24 cellular contexts compared by ENCODE assay signal in the genomic region with DNA sequence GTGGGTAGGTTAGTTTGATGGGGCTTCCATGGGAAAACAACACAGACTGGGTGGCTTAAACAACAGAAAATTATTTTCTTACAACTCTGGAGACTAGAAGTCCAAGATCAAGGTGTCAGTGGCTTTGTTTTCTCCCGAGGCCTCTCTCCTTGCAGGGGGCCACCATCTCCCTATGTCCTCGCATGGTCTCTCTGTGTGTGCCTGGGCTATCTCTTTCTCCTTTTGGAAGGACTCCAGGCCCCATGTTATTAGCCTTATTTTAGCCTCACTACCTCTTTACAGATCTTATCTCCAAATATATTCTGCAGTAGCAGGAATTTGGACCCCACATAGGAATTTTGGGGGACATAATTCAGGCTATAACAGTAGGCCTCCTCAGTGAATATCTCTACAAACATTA.
DNase-seq lines count a peak whose midpoint lies in the region; ATAC-seq and TF ChIP-seq lines count a peak whose summit lies in the region.
"Had no signal": no experiment of that assay in that cellular context is flagged by ENCODE, and none has a peak within 500 bp of the region (broad histone marks: within the 10 kb centered on the region; RNA-seq: fewer than 3 reads in every experiment).

No MANE protein-coding gene starts in this region.

- peak overlapping the region; percentile 7; the same call in 1 of the 2 replicates for H3K4me2 ChIP-seq in OCI-LY3 (ENCODE audit: low read length)
- H3K4me2 ChIP-seq in hepatocyte = no peak overlapping the region
- H3K4me2 ChIP-seq: A549; BLaER1 treated with 17β-estradiol and CSF1 and Interleukin-3, amounts not matched to agents 10 nM and 100 nM had no signal

- no peaks in the 10 kb centered on the region for H3K27me3 Mint-ChIP-seq in neural crest cell (ENCODE audit: low read depth)
- H3K27me3 Mint-ChIP-seq: CD4-positive, alpha-beta T cell had no signal

- H3K27ac Mint-ChIP-seq in neural crest cell (ENCODE audit: unreplicated experiment) = peak overlapping the region; percentile 54
- H3K27ac Mint-ChIP-seq: CD14-positive monocyte; CD4-positive, alpha-beta T cell; CD8-positive, alpha-beta memory T cell; HFFc6 had no signal

- H3K36me3 ChIP-seq in left ventricle myocardium inferior = no peaks in the 10 kb centered on the region
- H3K36me3 ChIP-seq in OCI-LY3 (replicated peaks; ENCODE audit: low read depth, low read length) = no peaks in the 10 kb centered on the region
- H3K36me3 ChIP-seq in hepatocyte (replicated peaks; ENCODE audit: insufficient read depth, low read depth) = no peaks in the 10 kb centered on the region
- H3K36me3 ChIP-seq: BE2C; BLaER1 treated with 17β-estradiol and CSF1 and Interleukin-3, amounts not matched to agents 10 nM and 100 nM; HAP-1 had no signal

- H3K27ac ChIP-seq in left ventricle myocardium inferior (replicated peaks) (no peak overlapping the region), OCI-LY3 (ENCODE audit: low read length) (no peak overlapping the region), hepatocyte (no peak overlapping the region)
- H3K27ac ChIP-seq: A549; BLaER1 treated with 17β-estradiol and CSF1 and Interleukin-3, amounts not matched to agents 10 nM and 100 nM; GM23248 had no signal

- H3K36me3 Mint-ChIP-seq in neural crest cell (ENCODE audit: low read depth) = no peaks in the 10 kb centered on the region
- H3K36me3 Mint-ChIP-seq: CD14-positive monocyte; CD8-positive, alpha-beta memory T cell had no signal

- H3K27me3 ChIP-seq in left ventricle myocardium inferior (ENCODE audit: low read depth) = no peaks in the 10 kb centered on the region
- no peaks in the 10 kb centered on the region for H3K27me3 ChIP-seq in OCI-LY3 (ENCODE audit: low read depth, low read length)
- H3K27me3 ChIP-seq in hepatocyte = no peaks in the 10 kb centered on the region
- H3K27me3 ChIP-seq: BE2C; BLaER1 treated with 17β-estradiol and CSF1 and Interleukin-3, amounts not matched to agents 10 nM and 100 nM had no signal

- no peaks in the 10 kb centered on the region for H3K9me2 ChIP-seq in hepatocyte (replicated peaks; ENCODE audit: insufficient read depth)

- H3K4me3 ChIP-seq in left ventricle myocardium inferior = no peak overlapping the region
- H3K4me3 ChIP-seq in OCI-LY3 (ENCODE audit: low read length) = no peak overlapping the region
- no peak overlapping the region for H3K4me3 ChIP-seq in hepatocyte
- H3K4me3 ChIP-seq: A549; BLaER1 treated with 17β-estradiol and CSF1 and Interleukin-3, amounts not matched to agents 10 nM and 100 nM; GM12878; GM23248; HAP-1 had no signal

- ATAC-seq in left ventricle myocardium superior (peak; percentile 44), HG02610 (IDR thresholded peaks at IDR 0.05; ENCODE audit: unreplicated experiment) (no peak)
- ATAC-seq: A549, GM12878 had no signal

- WGBS in hepatocyte (ENCODE audit: low lambda C conversion rate, missing lambda C conversion rate) = 94% methylated on average over 2 of the region's 2 CpGs

- no peak for TF ChIP-seq CTCF in left ventricle myocardium inferior (IDR thresholded peaks at IDR 0.05; ENCODE audit: borderline replicate concordance)
- TF ChIP-seq CTCF in OCI-LY3 (IDR thresholded peaks at IDR 0.05; ENCODE audit: low read depth, low read length) = no peak
- TF ChIP-seq CTCF in neural crest cell (conservative IDR thresholded peaks at IDR 0.05) = no peak
- no peak for TF ChIP-seq CTCF in hepatocyte (IDR thresholded peaks at IDR 0.05; ENCODE audit: poor library complexity)

- peaks cover 8% of the 10 kb centered on the region for H3K4me1 ChIP-seq in left ventricle myocardium inferior
- H3K4me1 ChIP-seq in OCI-LY3 (ENCODE audit: low read length) = peaks cover 14% of the 10 kb centered on the region
- H3K4me1 ChIP-seq in hepatocyte (ENCODE audit: insufficient read depth) = no peaks in the 10 kb centered on the region
- H3K4me1 ChIP-seq: A549; BLaER1 treated with 17β-estradiol and CSF1 and Interleukin-3, amounts not matched to agents 10 nM and 100 nM; HAP-1 had no signal

- no peaks in the 10 kb centered on the region for H3K9me3 Mint-ChIP-seq in neural crest cell

- H3K4me3 Mint-ChIP-seq in neural crest cell = no peak overlapping the region
- H3K4me3 Mint-ChIP-seq: CD14-positive monocyte; CD4-positive, alpha-beta T cell; CD8-positive, alpha-beta memory T cell; HFFc6 had no signal

- H2AFZ ChIP-seq in OCI-LY3 (ENCODE audit: low read depth, low read length) = peak overlapping the region; percentile 18; the same call in 1 of the 2 replicates
- no peak overlapping the region for H2AFZ ChIP-seq in hepatocyte
- H2AFZ ChIP-seq: GM23248 had no signal

- H4K20me1 ChIP-seq in OCI-LY3 (ENCODE audit: insufficient read depth, low read length) (no peaks in the 10 kb centered on the region), hepatocyte (ENCODE audit: insufficient read depth, poor library complexity, severe bottlenecking) (no peaks in the 10 kb centered on the region)
- H4K20me1 ChIP-seq: BLaER1 treated with 17β-estradiol and CSF1 and Interleukin-3, amounts not matched to agents 10 nM and 100 nM had no signal

- intact Hi-C loops in left ventricle myocardium superior (cut with micrococcal nuclease) = no loop called here
- intact Hi-C loops in left ventricle myocardium inferior (cut with micrococcal nuclease) = no loop called here

- DNase-seq in left ventricle myocardium superior (no peak), left ventricle myocardium inferior (no peak), neural crest cell (ENCODE audit: low read depth, low spot score) (no peak), hepatocyte (ENCODE audit: low spot score) (no peak)
- DNase-seq in stimulated activated CD4-positive, alpha-beta T cell treated with anti-CD3 and anti-CD28 coated beads, Interleukin-15, amount 100 ng/mL, for 24 hours = no peak
- DNase-seq: 8988T; ACHN; AML-193; BE2C; CD4-positive, alpha-beta T cell; CD8-positive, alpha-beta memory T cell; DMS 273 treated with DMSO at 0.1 percent for 48 hours; DMS79; EL; GDM1; GM23248; HFFc6 had no signal

- H3K9me3 ChIP-seq in left ventricle myocardium inferior (replicated peaks) (no peaks in the 10 kb centered on the region), OCI-LY3 (ENCODE audit: insufficient read depth, low read length) (no peaks in the 10 kb centered on the region), hepatocyte (ENCODE audit: low read depth) (no peaks in the 10 kb centered on the region)
- H3K9me3 ChIP-seq: A549; BE2C; BLaER1 treated with 17β-estradiol and CSF1 and Interleukin-3, amounts not matched to agents 10 nM and 100 nM; HAP-1 had no signal

- no peaks in the 10 kb centered on the region for H3K79me2 ChIP-seq in OCI-LY3 (ENCODE audit: low read length)
- H3K79me2 ChIP-seq in hepatocyte = no peaks in the 10 kb centered on the region

- H3K9ac ChIP-seq in OCI-LY3 (ENCODE audit: low read length) = no peak overlapping the region
- H3K9ac ChIP-seq: BLaER1 treated with 17β-estradiol and CSF1 and Interleukin-3, amounts not matched to agents 10 nM and 100 nM; GM23248 had no signal

- H3K4me1 Mint-ChIP-seq in neural crest cell = peaks cover 25% of the 10 kb centered on the region
- H3K4me1 Mint-ChIP-seq: CD14-positive monocyte; CD8-positive, alpha-beta memory T cell had no signal
